ENCODE assay signal across 32 cellular contexts in genomic region chr20:1684872-1685271, GRCh38. TPM values are rescaled to one million over a fixed set of nuclear protein-coding genes. Genes with fewer than 3 reads are reported as not detected.
DNase-seq lines count a peak whose midpoint lies in the region; ATAC-seq and TF ChIP-seq lines count a peak whose summit lies in the region.
"Had no signal": no experiment of that assay in that cellular context is flagged by ENCODE, and none has a peak within 500 bp of the region (broad histone marks: within the 10 kb centered on the region; RNA-seq: fewer than 3 reads in every experiment).

No MANE protein-coding gene starts in this region.

- peak overlapping the region; percentile 84 to 90 for H3K4me3 Mint-ChIP-seq in activated T-cell treated with anti-CD3 and anti-CD28 coated beads, Interleukin-2, amount 50 U/mL, for 72 hours
- H3K4me3 Mint-ChIP-seq in T-helper 17 cell: peak overlapping the region; percentile 73
- H3K4me3 Mint-ChIP-seq in activated naive CD8-positive, alpha-beta T cell treated with anti-CD3 and anti-CD28 coated beads for 36 hours: peak overlapping the region; percentile 86
- H3K4me3 Mint-ChIP-seq: GM23338, neural progenitor cell had no signal

- in situ Hi-C loops in brain microvascular endothelial cell (cut with HindIII; ENCODE audit: low pct_ligation_motif_present, low sequenced_read_pairs): no loop called here

- H3K27me3 ChIP-seq in brain microvascular endothelial cell (replicated peaks): no peaks in the 10 kb centered on the region
- H3K27me3 ChIP-seq: BE2C had no signal

- H3K36me3 Mint-ChIP-seq in activated T-cell treated with anti-CD3 and anti-CD28 coated beads, Interleukin-2, amount 50 U/mL, for 72 hours (ENCODE audit: insufficient read depth in 2 of 2): peaks cover 1 to 13% of the 10 kb centered on the region in 2 donors
- H3K36me3 Mint-ChIP-seq in T-helper 17 cell (ENCODE audit: low read depth): peaks cover 2% of the 10 kb centered on the region
- peaks cover 47% of the 10 kb centered on the region for H3K36me3 Mint-ChIP-seq in activated naive CD8-positive, alpha-beta T cell treated with anti-CD3 and anti-CD28 coated beads for 36 hours
- H3K36me3 Mint-ChIP-seq: neural progenitor cell had no signal

- no peaks in the 10 kb centered on the region for H3K27me3 Mint-ChIP-seq in activated T-cell treated with anti-CD3 and anti-CD28 coated beads, Interleukin-2, amount 50 U/mL, for 72 hours (ENCODE audit: low read depth)
- no peaks in the 10 kb centered on the region for H3K27me3 Mint-ChIP-seq in T-helper 17 cell
- H3K27me3 Mint-ChIP-seq in activated naive CD8-positive, alpha-beta T cell treated with anti-CD3 and anti-CD28 coated beads for 36 hours: no peaks in the 10 kb centered on the region

- no peaks in the 10 kb centered on the region for H3K9me3 ChIP-seq in T-helper 17 cell (ENCODE audit: control insufficient read depth, low read length, poor library complexity, severe bottlenecking)
- H3K9me3 ChIP-seq: BE2C, pancreas, SK-N-SH, upper lobe of right lung had no signal

- no peak for TF ChIP-seq CTCF in brain microvascular endothelial cell (IDR thresholded peaks at IDR 0.05; ENCODE audit: low read depth, low read length, missing control alignments)

- no peak overlapping the region for H3K4me3 ChIP-seq in brain microvascular endothelial cell (ENCODE audit: low read depth, low read length)
- H3K4me3 ChIP-seq: GM23338, neural progenitor cell, pancreas, upper lobe of right lung had no signal

- peak; percentile 47 to 60 for ATAC-seq in activated T-cell treated with anti-CD3 and anti-CD28 coated beads, Interleukin-2, amount 50 U/mL, for 72 hours (replicated peaks in 1 of 2)
- ATAC-seq in T-helper 17 cell (no peak), HG03571 (IDR thresholded peaks at IDR 0.05; ENCODE audit: unreplicated experiment) (no peak)
- peak; percentile 12 for ATAC-seq in stimulated activated naive CD8-positive, alpha-beta T cell treated with anti-CD3 and anti-CD28 coated beads, Interleukin-15, Interleukin-2, amounts not matched to agents 100 U/mL and 50 U/mL, for 24 hours
- ATAC-seq: esophagus mucosa, GM23338, pancreas, upper lobe of right lung had no signal

- H3K9me3 Mint-ChIP-seq in activated T-cell treated with anti-CD3 and anti-CD28 coated beads, Interleukin-2, amount 50 U/mL, for 72 hours: peaks cover 0 to 2% of the 10 kb centered on the region in 2 donors
- peaks cover 18% of the 10 kb centered on the region for H3K9me3 Mint-ChIP-seq in activated naive CD8-positive, alpha-beta T cell treated with anti-CD3 and anti-CD28 coated beads for 36 hours
- H3K9me3 Mint-ChIP-seq: GM23338 had no signal

- no peak for DNase-seq in activated T-cell treated with anti-CD3 and anti-CD28 coated beads, Interleukin-2, amount 50 U/mL, for 72 hours
- no peak for DNase-seq in activated T-cell treated with anti-CD3 and anti-CD28 coated beads, Interleukin-2, amount 50 U/mL, for 1 hour
- DNase-seq in T-helper 17 cell (no peak), mesenteric fat pad (ENCODE audit: low spot score) (no peak), brain microvascular endothelial cell (no peak)
- DNase-seq in activated naive CD8-positive, alpha-beta T cell treated with anti-CD3 and anti-CD28 coated beads for 36 hours: no peak
- no peak for DNase-seq in stimulated activated naive CD8-positive, alpha-beta T cell treated with anti-CD3 and anti-CD28 coated beads, Interleukin-15, Interleukin-2, amounts not matched to agents 100 U/mL and 50 U/mL, for 24 hours
- DNase-seq: activated CD4-positive, alpha-beta T cell treated with anti-CD3 and anti-CD28 coated beads for 48 hours; BE2C; COR-L47; dermis blood vessel endothelial cell; DMS53; foreskin fibroblast; IMR-90; NCI-H1436; NCI-H2081 treated with DMSO at 0.1 percent for 48 hours; NCI-H2227 treated with DMSO at 0.1 percent for 48 hours; NCI-H526 treated with DMSO at 0.1 percent for 48 hours; NK-92 treated with Interleukin-12 subunit alpha and Interleukin-12 subunit beta, amount 100 ng/mL, for 24 hours; pancreas; SK-N-SH; stimulated activated CD4-positive, alpha-beta T cell treated with anti-CD3 and anti-CD28 coated beads, Interleukin-15, amount 100 ng/mL, for 24 hours; stimulated activated CD4-positive, alpha-beta T cell treated with anti-CD3 and anti-CD28 coated beads, Interleukin-4, amount 100 ng/mL, for 4 hours; upper lobe of right lung had no signal

- no peaks in the 10 kb centered on the region for H3K36me3 ChIP-seq in brain microvascular endothelial cell (replicated peaks)
- H3K36me3 ChIP-seq: BE2C, neural progenitor cell, pancreas, upper lobe of right lung had no signal

- H3K27ac ChIP-seq in brain microvascular endothelial cell: no peak overlapping the region
- H3K27ac ChIP-seq: neural progenitor cell, pancreas, upper lobe of right lung, VCaP had no signal

- H3K4me1 Mint-ChIP-seq in activated T-cell treated with anti-CD3 and anti-CD28 coated beads, Interleukin-2, amount 50 U/mL, for 72 hours (ENCODE audit: low read depth): peaks cover 91% of the 10 kb centered on the region
- peaks cover 29% of the 10 kb centered on the region for H3K4me1 Mint-ChIP-seq in T-helper 17 cell
- H3K4me1 Mint-ChIP-seq in activated naive CD8-positive, alpha-beta T cell treated with anti-CD3 and anti-CD28 coated beads for 36 hours: peaks cover 68% of the 10 kb centered on the region
- H3K4me1 Mint-ChIP-seq: neural progenitor cell had no signal

- peak overlapping the region; percentile 90 for H3K27ac Mint-ChIP-seq in activated T-cell treated with anti-CD3 and anti-CD28 coated beads, Interleukin-2, amount 50 U/mL, for 72 hours
- peak overlapping the region; percentile 89 for H3K27ac Mint-ChIP-seq in T-helper 17 cell
- H3K27ac Mint-ChIP-seq in activated naive CD8-positive, alpha-beta T cell treated with anti-CD3 and anti-CD28 coated beads for 36 hours: peak overlapping the region; percentile 90
- H3K27ac Mint-ChIP-seq: GM23338, neural progenitor cell had no signal

RNA-seq across cellular contexts. Expression of gene SIRPG, which starts 27.3 kb away (rescaled TPM):
- total RNA-seq in activated T-cell treated with anti-CD3 and anti-CD28 coated beads, Interleukin-2, amount 50 U/mL, for 72 hours: 10 to 100 TPM; 37.0 to 55.4 TPM
- total RNA-seq in T-helper 17 cell: 10 to 100 TPM; 45.3 to 47.5 TPM
- 10 to 100 TPM; 34.1 to 35.8 TPM for total RNA-seq in activated naive CD8-positive, alpha-beta T cell treated with anti-CD3 and anti-CD28 coated beads for 36 hours
- not detected for total RNA-seq in mesenteric fat pad
- total RNA-seq: dermis blood vessel endothelial cell, G401, GM23338, IMR-90, LHCN-M2, renal cortical epithelial cell had no signal

Comparison
In these comparisons a context has a peak if more than half of its experiments do, and no peak if none do; other contexts are left out.
1. ATAC-seq: peak in activated T-cell treated with anti-CD3 and anti-CD28 coated beads, Interleukin-2, amount 50 U/mL, for 72 hours (2 of 2) and stimulated activated naive CD8-positive, alpha-beta T cell treated with anti-CD3 and anti-CD28 coated beads, Interleukin-15, Interleukin-2, amounts not matched to agents 100 U/mL and 50 U/mL, for 24 hours (single experiment); none in T-helper 17 cell (single experiment) and HG03571 (single experiment).
2. RNA of gene SIRPG, which starts 27.3 kb away (total RNA-seq): 37.0 to 55.4 TPM in activated T-cell treated with anti-CD3 and anti-CD28 coated beads, Interleukin-2, amount 50 U/mL, for 72 hours, 45.3 to 47.5 TPM in T-helper 17 cell and 34.1 to 35.8 TPM in activated naive CD8-positive, alpha-beta T cell treated with anti-CD3 and anti-CD28 coated beads for 36 hours; not detected in mesenteric fat pad (single experiment); every median in the first group is over 10 times any median in the second.
3. Peak in every context shown above with its lines, with median percentiles within 50 percentile points of each other: H3K27ac Mint-ChIP-seq and H3K4me3 Mint-ChIP-seq.